Comparison of ENCODE assay signal across 18 cellular contexts in the genomic region with DNA sequence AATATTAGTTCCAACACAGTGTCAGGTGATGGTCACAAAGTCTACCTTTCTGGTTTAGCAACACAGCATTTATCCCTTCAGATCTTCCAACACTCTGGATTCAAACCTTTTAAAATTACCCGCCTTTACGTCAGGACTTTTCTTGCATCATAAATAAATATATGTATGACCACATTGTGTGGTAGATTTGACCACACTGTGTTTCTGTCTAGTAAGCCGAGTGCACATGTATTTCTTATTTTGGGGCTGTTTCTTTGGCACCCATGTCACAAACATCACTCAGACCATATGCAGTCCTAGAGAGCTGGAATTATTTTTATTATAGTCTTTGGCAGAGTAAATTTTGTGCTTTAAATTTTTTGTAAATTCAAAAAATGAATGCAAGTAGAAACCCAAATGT.
DNase-seq lines count a peak whose midpoint lies in the region; ATAC-seq and TF ChIP-seq lines count a peak whose summit lies in the region.
"Had no signal": no experiment of that assay in that cellular context is flagged by ENCODE, and none has a peak within 500 bp of the region (broad histone marks: within the 10 kb centered on the region; RNA-seq: fewer than 3 reads in every experiment).

No MANE protein-coding gene starts in this region.

- POLR2A ChIA-PET in PC-3 (lab: Charles Lee; ENCODE audit: unreplicated experiment), result no interaction called here
- POLR2A ChIA-PET in A673 (lab: Charles Lee; ENCODE audit: low non-redundant PET), result no interaction called here

- H3K4me1 Mint-ChIP-seq in Calu3 (ENCODE audit: low read depth, unreplicated experiment), result peaks cover 25% of the 10 kb centered on the region

- H2AFZ ChIP-seq in PC-3 (ENCODE audit: low read length), result no peak overlapping the region

- DNase-seq in Calu3, result no peak
- DNase-seq in PC-3, result no peak
- DNase-seq in effector memory CD4-positive, alpha-beta T cell, result no peak
- DNase-seq in COR-L47 (lab: John Stamatoyannopoulos, UW), result no peak
- no peak for DNase-seq in A673 (ENCODE audit: low spot score)
- DNase-seq: activated CD4-positive, alpha-beta T cell treated with anti-CD3 and anti-CD28 coated beads for 1 hour; glutamatergic neuron; H9; NCI-H1092; NCI-H2171 treated with DMSO at 0.1 percent for 48 hours; right cardiac atrium; stimulated activated CD4-positive, alpha-beta T cell treated with anti-CD3 and anti-CD28 coated beads, Interleukin-1b, Interleukin-23, amount 100 ng/mL, for 48 hours; testis had no signal

- BruUV-seq in Calu3 (replicated peaks; lab: Mats Ljungman, UMichigan), result no TSS peak
- BruUV-seq in PC-3 (replicated peaks; lab: Mats Ljungman, UMichigan), result no TSS peak
- no TSS peak for BruUV-seq in A673 (replicated peaks; lab: Mats Ljungman, UMichigan)

- H3K4me3 ChIP-seq in BLaER1 treated with 17β-estradiol and CSF1 and Interleukin-3, amounts not matched to agents 10 nM and 100 nM, result no peak overlapping the region
- no peak overlapping the region for H3K4me3 ChIP-seq in PC-3 (ENCODE audit: low read length)
- H3K4me3 ChIP-seq in effector memory CD4-positive, alpha-beta T cell (ENCODE audit: insufficient read depth, low read depth, low read length, poor library complexity, severe bottlenecking), result no peak overlapping the region
- H3K4me3 ChIP-seq in A673 (ENCODE audit: low read depth, low read length, poor library complexity, severe bottlenecking), result no peak overlapping the region
- H3K4me3 ChIP-seq: esophagus muscularis mucosa, testis had no signal

- no peaks in the 10 kb centered on the region for H3K79me2 ChIP-seq in PC-3 (ENCODE audit: low read length)

- no peaks in the 10 kb centered on the region for H3K27me3 Mint-ChIP-seq in Calu3 (ENCODE audit: unreplicated experiment)

- no peaks in the 10 kb centered on the region for H3K9me2 ChIP-seq in PC-3 (replicated peaks; ENCODE audit: low read length)

- peak overlapping the region in 6 of 11 experiments; percentile 41 to 73 (median 66); a peak in 10 of 22 replicates for H3K4me2 ChIP-seq in BLaER1 treated with 17β-estradiol and CSF1 and Interleukin-3, amounts not matched to agents 10 nM and 100 nM
- peak overlapping the region; percentile 60; the same call in 1 of the 2 replicates for H3K4me2 ChIP-seq in PC-3 (ENCODE audit: low read length)

- no peak overlapping the region for H3K9ac ChIP-seq in BLaER1 treated with 17β-estradiol and CSF1 and Interleukin-3, amounts not matched to agents 10 nM and 100 nM
- H3K9ac ChIP-seq in PC-3 (ENCODE audit: low read length), result no peak overlapping the region

- no peaks in the 10 kb centered on the region for H3K9me3 ChIP-seq in BLaER1 treated with 17β-estradiol and CSF1 and Interleukin-3, amounts not matched to agents 10 nM and 100 nM (replicated peaks in 1 of 11)
- H3K9me3 ChIP-seq in PC-3 (ENCODE audit: low read length) (no peaks in the 10 kb centered on the region), A673 (ENCODE audit: low read depth, low read length, poor library complexity, severe bottlenecking) (no peaks in the 10 kb centered on the region)
- no peaks in the 10 kb centered on the region for H3K9me3 ChIP-seq in effector memory CD4-positive, alpha-beta T cell (ENCODE audit: control insufficient read depth, low read length)
- H3K9me3 ChIP-seq: esophagus muscularis mucosa, testis had no signal

- no peaks in the 10 kb centered on the region for H3K27me3 ChIP-seq in BLaER1 treated with 17β-estradiol and CSF1 and Interleukin-3, amounts not matched to agents 10 nM and 100 nM
- no peaks in the 10 kb centered on the region for H3K27me3 ChIP-seq in PC-3 (ENCODE audit: low read length)
- no peaks in the 10 kb centered on the region for H3K27me3 ChIP-seq in effector memory CD4-positive, alpha-beta T cell (replicated peaks; ENCODE audit: control insufficient read depth, insufficient read depth, low read length, poor library complexity, severe bottlenecking)
- no peaks in the 10 kb centered on the region for H3K27me3 ChIP-seq in A673 (replicated peaks; ENCODE audit: insufficient read depth, low read depth, low read length, poor library complexity)
- H3K27me3 ChIP-seq: esophagus muscularis mucosa, testis had no signal

- CTCF ChIA-PET in Calu3 (lab: Charles Lee), result no interaction called here
- CTCF ChIA-PET in PC-3 (lab: Charles Lee), result no interaction called here
- CTCF ChIA-PET in A673 (lab: Charles Lee), result no interaction called here

- no peaks in the 10 kb centered on the region for H3K9me3 Mint-ChIP-seq in Calu3 (ENCODE audit: low read depth, unreplicated experiment)
- H3K9me3 Mint-ChIP-seq: H9 had no signal

- no peaks in the 10 kb centered on the region for H3F3A ChIP-seq in PC-3 (ENCODE audit: low read length, unreplicated experiment)

- H3K36me3 Mint-ChIP-seq in Calu3 (ENCODE audit: insufficient read depth, unreplicated experiment), result no peaks in the 10 kb centered on the region

- peaks cover 0 to 52% (median 0%) of the 10 kb centered on the region in 11 experiments; a peak in 4 of 22 replicates for H4K20me1 ChIP-seq in BLaER1 treated with 17β-estradiol and CSF1 and Interleukin-3, amounts not matched to agents 10 nM and 100 nM
- H4K20me1 ChIP-seq in PC-3 (ENCODE audit: low read length), result no peaks in the 10 kb centered on the region

- no peak overlapping the region for H3K27ac ChIP-seq in BLaER1 treated with 17β-estradiol and CSF1 and Interleukin-3, amounts not matched to agents 10 nM and 100 nM
- H3K27ac ChIP-seq in PC-3 (ENCODE audit: low read length) (0 out of 2 replicates have a peak overlapping the region, but pooled peaks have one; percentile 5), A673 (ENCODE audit: low read depth, low read length, poor library complexity, severe bottlenecking) (no peak overlapping the region)
- H3K27ac ChIP-seq in effector memory CD4-positive, alpha-beta T cell (ENCODE audit: insufficient read depth, low read length, poor library complexity, severe bottlenecking), result peak overlapping the region; percentile 26
- H3K27ac ChIP-seq: testis had no signal

- H3K4me1 ChIP-seq in BLaER1 treated with 17β-estradiol and CSF1 and Interleukin-3, amounts not matched to agents 10 nM and 100 nM, result peaks cover 0 to 35% (median 19%) of the 10 kb centered on the region in 10 experiments; a peak in 17 of 20 replicates
- peaks cover 21% of the 10 kb centered on the region for H3K4me1 ChIP-seq in PC-3 (ENCODE audit: insufficient read depth, low read length)
- peaks cover 54% of the 10 kb centered on the region for H3K4me1 ChIP-seq in effector memory CD4-positive, alpha-beta T cell (ENCODE audit: control insufficient read depth, insufficient read depth, low read length, poor library complexity, severe bottlenecking)
- no peaks in the 10 kb centered on the region for H3K4me1 ChIP-seq in A673 (ENCODE audit: insufficient read depth, low read length, poor library complexity, severe bottlenecking)
- H3K4me1 ChIP-seq: testis had no signal

- H3K27ac Mint-ChIP-seq in Calu3 (ENCODE audit: unreplicated experiment), result peak overlapping the region; percentile 62
- H3K27ac Mint-ChIP-seq: H9 had no signal

- ATAC-seq in PC-3, result no peak
- no peak for ATAC-seq in GM21528 (IDR thresholded peaks at IDR 0.05; ENCODE audit: low FRiP score, unreplicated experiment)
- ATAC-seq in GM19467 (IDR thresholded peaks at IDR 0.05; ENCODE audit: unreplicated experiment), result no peak
- ATAC-seq: right cardiac atrium, Right ventricle myocardium inferior had no signal

- peak overlapping the region; percentile 31 for H3K4me3 Mint-ChIP-seq in Calu3 (ENCODE audit: low read depth, unreplicated experiment)
- H3K4me3 Mint-ChIP-seq: H9 had no signal

- no peak for TF ChIP-seq CTCF in Calu3 (IDR thresholded peaks at IDR 0.05; ENCODE audit: unreplicated experiment)
- TF ChIP-seq CTCF in PC-3 (conservative IDR thresholded peaks at IDR 0.05; ENCODE audit: low read depth, low read length), result no peak
- TF ChIP-seq CTCF in A673 (conservative IDR thresholded peaks at IDR 0.05; ENCODE audit: low read depth, low read length), result no peak

- peaks cover 0 to 38% (median 0%) of the 10 kb centered on the region in 11 experiments; a peak in 6 of 22 replicates for H3K36me3 ChIP-seq in BLaER1 treated with 17β-estradiol and CSF1 and Interleukin-3, amounts not matched to agents 10 nM and 100 nM
- H3K36me3 ChIP-seq in PC-3 (ENCODE audit: low read depth, low read length) (no peaks in the 10 kb centered on the region), A673 (ENCODE audit: insufficient read depth, low read length, poor library complexity, severe bottlenecking) (no peaks in the 10 kb centered on the region)
- H3K36me3 ChIP-seq in effector memory CD4-positive, alpha-beta T cell (ENCODE audit: control insufficient read depth, insufficient read depth, low read length), result peaks cover 19% of the 10 kb centered on the region

- intact Hi-C loops in Calu3 (cut with micrococcal nuclease; ENCODE audit: unreplicated experiment), result no loop called here
- intact Hi-C loops in PC-3 (cut with micrococcal nuclease), result loop anchor here (1.0 to 10.0 kb wide), 2 partner anchors 92 to 166 kb away; no protein-coding TSS in a partner anchor
- intact Hi-C loops in A673 (cut with micrococcal nuclease; ENCODE audit: unreplicated experiment), result no loop called here

Comparison
In these comparisons a context has a peak if more than half of its experiments do, and no peak if none do; other contexts are left out.
1. H3K27ac ChIP-seq: peak in PC-3 (single experiment) and effector memory CD4-positive, alpha-beta T cell (single experiment); none in BLaER1 treated with 17β-estradiol and CSF1 and Interleukin-3, amounts not matched to agents 10 nM and 100 nM (0 of 11) and A673 (single experiment).